Comparison of ENCODE assay signal across 8 cellular contexts in the genomic region with DNA sequence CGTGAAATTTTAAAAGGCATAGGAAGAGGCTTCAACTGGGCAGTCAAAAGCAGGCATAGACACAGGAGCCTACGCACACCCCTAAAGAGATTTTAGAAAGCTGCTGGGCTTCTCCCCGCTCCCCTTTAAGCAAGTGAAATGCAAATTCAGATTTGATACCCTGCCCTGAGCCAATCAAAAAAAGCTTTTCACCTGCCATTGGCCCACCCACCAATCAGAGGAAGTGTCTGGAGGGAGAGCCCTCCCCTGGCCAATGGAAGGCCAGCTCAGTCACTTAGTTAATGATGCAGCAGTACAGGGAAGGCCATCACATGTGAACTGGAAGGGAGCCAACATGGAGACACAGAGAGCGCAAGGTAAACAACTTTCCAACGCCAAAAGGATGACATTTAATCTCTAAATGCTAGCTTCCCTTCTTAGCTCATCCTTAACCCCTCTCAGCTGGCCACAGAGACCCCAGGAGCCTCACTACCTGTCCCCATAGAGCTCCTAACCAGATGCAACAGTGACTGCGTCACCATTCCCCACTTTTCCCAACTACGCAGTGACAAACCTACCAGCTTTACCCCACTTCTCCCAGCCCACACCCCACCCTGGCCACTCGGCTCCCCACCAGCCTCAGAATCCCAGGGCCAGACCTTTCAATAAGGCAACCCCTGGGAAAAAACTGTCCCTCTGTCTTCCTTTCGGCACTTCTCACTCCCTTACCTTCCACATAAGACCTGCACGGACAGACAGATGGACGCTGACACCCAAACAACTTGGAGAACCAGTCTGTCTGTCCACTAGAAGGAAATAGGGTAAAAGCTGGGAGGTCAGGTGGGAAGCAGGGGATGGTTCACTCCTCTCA.
DNase-seq lines count a peak whose midpoint lies in the region; ATAC-seq and TF ChIP-seq lines count a peak whose summit lies in the region.

No MANE protein-coding gene starts in this region.

- CTCF ChIA-PET in MCF 10A (lab: Yijun Ruan, JAX), result interaction anchor here (0.6 to 28.1 kb wide), 31 partner anchors 9 to 1407 kb away, joined by 3 to 790 read pairs (median 4); no protein-coding TSS in a partner anchor

- peak overlapping the region; percentile 99 for H3K27ac Mint-ChIP-seq in T-helper 1 cell treated with Interleukin-12 subunit alpha and Interleukin-12 subunit beta and Interleukin-4 antibody, amounts not matched to agents 30 μg/mL and 1 μg/mL, for 36 hours
- H3K27ac Mint-ChIP-seq in MCF 10A (ENCODE audit: low read depth, unreplicated experiment), result peak overlapping the region; percentile 96

- peak overlapping the region; percentile 88 for H3K4me3 Mint-ChIP-seq in T-helper 1 cell treated with Interleukin-12 subunit alpha and Interleukin-12 subunit beta and Interleukin-4 antibody, amounts not matched to agents 30 μg/mL and 1 μg/mL, for 36 hours
- peak overlapping the region; percentile 80 for H3K4me3 Mint-ChIP-seq in MCF 10A (ENCODE audit: unreplicated experiment)

- H3K36me3 Mint-ChIP-seq in T-helper 1 cell treated with Interleukin-12 subunit alpha and Interleukin-12 subunit beta and Interleukin-4 antibody, amounts not matched to agents 30 μg/mL and 1 μg/mL, for 36 hours (ENCODE audit: low read depth), result peaks cover 22% of the 10 kb centered on the region
- H3K36me3 Mint-ChIP-seq in MCF 10A (ENCODE audit: insufficient read depth, unreplicated experiment), result peaks cover 50% of the 10 kb centered on the region

- peaks cover 68% of the 10 kb centered on the region for H3K4me1 Mint-ChIP-seq in T-helper 1 cell treated with Interleukin-12 subunit alpha and Interleukin-12 subunit beta and Interleukin-4 antibody, amounts not matched to agents 30 μg/mL and 1 μg/mL, for 36 hours (ENCODE audit: low read depth)
- H3K4me1 Mint-ChIP-seq in MCF 10A (ENCODE audit: insufficient read depth, unreplicated experiment), result peaks cover 89% of the 10 kb centered on the region

- POLR2A ChIA-PET in MCF 10A (lab: Yijun Ruan, JAX), result interaction anchor here (0.6 to 11.5 kb wide), 23 partner anchors 11 to 1993 kb away, joined by 3 to 372 read pairs (median 9); a partner anchor contains a TSS

- intact Hi-C loops in MCF 10A (cut with micrococcal nuclease), result loop anchor here (2.0 kb wide), 1 partner anchor 18 kb away; no protein-coding TSS in a partner anchor

- TF ChIP-seq CTCF in MCF 10A (IDR thresholded peaks at IDR 0.05; ENCODE audit: unreplicated experiment), result no peak

- peak; percentile 58 for ATAC-seq in GM18870 (IDR thresholded peaks at IDR 0.05; ENCODE audit: unreplicated experiment)
- ATAC-seq in HG03064 (IDR thresholded peaks at IDR 0.05; ENCODE audit: low read depth, unreplicated experiment), result peak; percentile 61

- DNase-seq in AG20443 (ENCODE audit: low spot score) (peak; percentile 88), MCF 10A (ENCODE audit: unreplicated experiment) (peak; percentile 76), kidney glomerular epithelial cell (lab: John Stamatoyannopoulos, UW) (peak; percentile 53), NCI-H1694 (lab: John Stamatoyannopoulos, UW) (no peak)
- peak; percentile 61 to 72 for DNase-seq in stimulated activated CD4-positive, alpha-beta T cell treated with anti-CD3 and anti-CD28 coated beads, Interleukin-2, amount 100 ng/mL, for 24 hours

- H3K9me3 Mint-ChIP-seq in T-helper 1 cell treated with Interleukin-12 subunit alpha and Interleukin-12 subunit beta and Interleukin-4 antibody, amounts not matched to agents 30 μg/mL and 1 μg/mL, for 36 hours, result no peaks in the 10 kb centered on the region
- no peaks in the 10 kb centered on the region for H3K9me3 Mint-ChIP-seq in MCF 10A (ENCODE audit: unreplicated experiment)

- peaks cover 4% of the 10 kb centered on the region for H3K27me3 Mint-ChIP-seq in T-helper 1 cell treated with Interleukin-12 subunit alpha and Interleukin-12 subunit beta and Interleukin-4 antibody, amounts not matched to agents 30 μg/mL and 1 μg/mL, for 36 hours (ENCODE audit: low read depth)
- no peaks in the 10 kb centered on the region for H3K27me3 Mint-ChIP-seq in MCF 10A (ENCODE audit: insufficient read depth, unreplicated experiment)

- TSS peak; percentile 86 for BruUV-seq in MCF 10A (replicated peaks; lab: Mats Ljungman, UMichigan)
